In the genomic region with DNA sequence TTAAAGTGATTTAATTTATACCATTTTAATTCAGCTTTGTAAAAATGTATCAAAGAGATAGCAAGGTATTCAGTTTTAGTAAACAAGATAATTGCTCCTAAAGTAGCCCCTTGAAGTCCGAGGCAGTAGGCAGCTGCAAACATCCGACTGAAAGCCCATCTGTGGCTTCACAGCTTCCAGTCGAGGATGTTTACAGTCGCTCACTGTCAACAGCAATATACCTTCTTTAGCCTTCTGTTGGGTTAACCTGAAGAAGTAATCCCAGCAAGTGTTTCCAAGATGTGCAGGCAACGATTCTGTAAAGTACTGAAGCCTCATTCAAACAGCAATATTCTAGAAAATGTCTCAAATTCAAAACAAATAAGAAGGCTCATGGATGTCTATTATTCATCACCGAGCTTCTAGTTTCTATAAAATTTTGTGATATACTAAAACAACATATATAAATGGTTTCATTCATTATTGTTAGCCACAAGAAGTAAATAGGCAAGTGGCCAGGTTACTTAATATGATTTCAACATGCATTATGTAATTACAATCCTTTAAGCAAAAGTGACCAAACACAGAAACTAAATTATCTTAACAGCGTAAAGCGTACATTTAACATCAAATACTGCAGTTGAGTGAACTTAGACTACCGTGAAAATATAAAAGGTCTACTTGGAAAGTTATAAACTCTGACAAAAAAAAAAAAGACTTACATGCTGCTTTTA, we compare ENCODE assay signal across 1 cellular context.
TF ChIP-seq lines count a peak whose summit lies in the region.

No MANE protein-coding gene starts in this region.

TF ChIP-seq in endothelial cell of umbilical vein, 7 proteins besides CTCF, POLR2A, EP300 and RAD21 (continued from another document):
- TF ChIP-seq FOS (IDR thresholded peaks at IDR 0.05; ENCODE audit: borderline replicate concordance, insufficient read depth, low read length): no peak
- TF ChIP-seq EZH2 (IDR thresholded peaks at IDR 0.05; ENCODE audit: borderline replicate concordance, low read depth, low read length, severe bottlenecking): no peak
- no peak for TF ChIP-seq POLR2AphosphoS5 (IDR thresholded peaks at IDR 0.05; ENCODE audit: insufficient read depth, low read depth, low read length)
- TF ChIP-seq MYC (IDR thresholded peaks at IDR 0.05; ENCODE audit: low read depth, low read length): no peak
- TF ChIP-seq MAX (IDR thresholded peaks at IDR 0.05; ENCODE audit: insufficient read depth, insufficient read length): no peak
- no peak for TF ChIP-seq JUN (IDR thresholded peaks at IDR 0.05; ENCODE audit: borderline replicate concordance, insufficient read depth, insufficient read length, low read depth)
TF ChIP-seq in endothelial cell of umbilical vein: peak in this region for 0.
